Comparison of ENCODE assay signal across 8 cellular contexts in the genomic region with DNA sequence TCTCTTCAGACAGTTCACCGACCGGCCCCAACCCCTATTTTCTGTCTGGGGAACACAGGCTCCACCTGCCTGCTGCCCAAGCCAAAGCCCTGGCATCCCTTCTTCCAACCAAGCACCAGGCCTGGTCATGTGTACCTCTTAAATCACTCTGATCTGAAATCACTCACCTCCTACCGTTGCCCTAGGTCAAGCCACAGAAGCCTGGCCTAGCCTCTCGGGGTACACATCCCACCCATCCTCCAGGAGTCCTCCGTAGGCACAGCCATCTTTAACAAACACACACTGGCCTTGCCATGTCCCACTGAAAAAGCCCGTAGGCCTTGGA.
DNase-seq lines count a peak whose midpoint lies in the region; ATAC-seq and TF ChIP-seq lines count a peak whose summit lies in the region.

No MANE protein-coding gene starts in this region.

- peaks cover 4 to 36% (median 16%) of the 10 kb centered on the region in 4 donors for H3K4me1 Mint-ChIP-seq in CD4-positive, CD25-positive, alpha-beta regulatory T cell
- peaks cover 8 to 33% (median 23%) of the 10 kb centered on the region in 4 donors for H3K4me1 Mint-ChIP-seq in naive thymus-derived CD8-positive, alpha-beta T cell

- H3K27ac ChIP-seq in CD4-positive, CD25-positive, alpha-beta regulatory T cell (ENCODE audit: insufficient read depth, low read length, poor library complexity, severe bottlenecking) = peak overlapping the region; percentile 33
- peak overlapping the region; percentile 87 to 89 for H3K27ac ChIP-seq in breast epithelium

- H3K36me3 Mint-ChIP-seq in CD4-positive, CD25-positive, alpha-beta regulatory T cell = no peaks in the 10 kb centered on the region
- no peaks in the 10 kb centered on the region for H3K36me3 Mint-ChIP-seq in naive thymus-derived CD8-positive, alpha-beta T cell

- no peaks in the 10 kb centered on the region for H3K27me3 Mint-ChIP-seq in CD4-positive, CD25-positive, alpha-beta regulatory T cell
- H3K27me3 Mint-ChIP-seq in naive thymus-derived CD8-positive, alpha-beta T cell = no peaks in the 10 kb centered on the region

- no peak for TF ChIP-seq POLR2A in breast epithelium (IDR thresholded peaks at IDR 0.05)

- H3K4me3 ChIP-seq in CD4-positive, CD25-positive, alpha-beta regulatory T cell (ENCODE audit: low read depth, low read length) = no peak overlapping the region
- H3K4me3 ChIP-seq in breast epithelium = peak overlapping the region in 1 of 3 donors; percentile 53

- H3K27me3 ChIP-seq in CD4-positive, CD25-positive, alpha-beta regulatory T cell (ENCODE audit: control insufficient read depth, insufficient read depth, low read length) = no peaks in the 10 kb centered on the region
- no peaks in the 10 kb centered on the region for H3K27me3 ChIP-seq in breast epithelium

- no peaks in the 10 kb centered on the region for H3K9me3 ChIP-seq in CD4-positive, CD25-positive, alpha-beta regulatory T cell (ENCODE audit: control insufficient read depth in 2 of 2, low read length in 2 of 2)
- H3K9me3 ChIP-seq in breast epithelium = no peaks in the 10 kb centered on the region

- intact Hi-C loops in breast epithelium (cut with DNase I; ENCODE audit: low total_unique reads) = no loop called here

- POLR2A ChIA-PET in naive thymus-derived CD8-positive, alpha-beta T cell (lab: Charles Lee) = interaction anchor here (1.0 to 1.9 kb wide), 13 partner anchors 9 to 150 kb away, joined by 3 to 14 read pairs (median 5); no protein-coding TSS in a partner anchor

- H3K4me1 ChIP-seq in CD4-positive, CD25-positive, alpha-beta regulatory T cell (ENCODE audit: control insufficient read depth, insufficient read depth, low read length, poor library complexity, severe bottlenecking) = peaks cover 18% of the 10 kb centered on the region
- peaks cover 9 to 26% of the 10 kb centered on the region in 2 donors for H3K4me1 ChIP-seq in breast epithelium

- TF ChIP-seq CTCF in breast epithelium (IDR thresholded peaks at IDR 0.05) = no peak

- no peak for DNase-seq in CD4-positive, CD25-positive, alpha-beta regulatory T cell
- DNase-seq in breast epithelium (ENCODE audit: low spot score in 2 of 2) (no peak), SIG-M5 (lab: John Stamatoyannopoulos, UW) (no peak)
- DNase-seq in naive thymus-derived CD8-positive, alpha-beta T cell = no peak
- no peak for DNase-seq in stimulated activated CD4-positive, alpha-beta T cell treated with anti-CD3 and anti-CD28 coated beads, Interleukin-2, amount 100 ng/mL, for 24 hours
- DNase-seq in activated T-cell treated with anti-CD3 and anti-CD28 coated beads, Interleukin-2, amount 50 U/mL, for 1 hour = no peak

- H3K9me3 Mint-ChIP-seq in CD4-positive, CD25-positive, alpha-beta regulatory T cell = no peaks in the 10 kb centered on the region
- H3K9me3 Mint-ChIP-seq in naive thymus-derived CD8-positive, alpha-beta T cell = no peaks in the 10 kb centered on the region

- H3K36me3 ChIP-seq in CD4-positive, CD25-positive, alpha-beta regulatory T cell (ENCODE audit: control insufficient read depth, insufficient read depth, low read length) = no peaks in the 10 kb centered on the region
- H3K36me3 ChIP-seq in breast epithelium = no peaks in the 10 kb centered on the region

- no peak for ATAC-seq in CD4-positive, CD25-positive, alpha-beta regulatory T cell (ENCODE audit: low read depth in 2 of 2)
- ATAC-seq in HG03045 (IDR thresholded peaks at IDR 0.05; ENCODE audit: unreplicated experiment) = peak; percentile 6
- ATAC-seq in naive thymus-derived CD8-positive, alpha-beta T cell = peak in 1 of 2 donors; percentile 6
- ATAC-seq in HG03442 (IDR thresholded peaks at IDR 0.05; ENCODE audit: unreplicated experiment) = no peak

- peak overlapping the region; percentile 14 to 87 (median 86) for H3K27ac Mint-ChIP-seq in CD4-positive, CD25-positive, alpha-beta regulatory T cell
- peak overlapping the region in 6 of 10 donors; percentile 37 to 92 (median 78) for H3K27ac Mint-ChIP-seq in naive thymus-derived CD8-positive, alpha-beta T cell

- peak overlapping the region in 1 of 4 donors; percentile 63 for H3K4me3 Mint-ChIP-seq in CD4-positive, CD25-positive, alpha-beta regulatory T cell
- peak overlapping the region in 7 of 10 donors; percentile 28 to 71 (median 50) for H3K4me3 Mint-ChIP-seq in naive thymus-derived CD8-positive, alpha-beta T cell
